Comparison of ENCODE assay signal across 20 cellular contexts in genomic region chr5:118605761-118606160, GRCh38.
"Had no signal": no experiment of that assay in that cellular context is flagged by ENCODE, and none has a peak within 500 bp of the region (broad histone marks: within the 10 kb centered on the region; RNA-seq: fewer than 3 reads in every experiment).

No MANE protein-coding gene starts in this region.

- H3K4me3 ChIP-seq: coronary artery, dorsolateral prefrontal cortex, esophagus squamous epithelium, gastrocnemius medialis, heart right ventricle, left lung, lower lobe of right lung, mucosa of descending colon had no signal

- H3K27me3 ChIP-seq: dorsolateral prefrontal cortex, esophagus squamous epithelium, gastrocnemius medialis, heart right ventricle, left lung had no signal

- H3K4me1 ChIP-seq: esophagus squamous epithelium, gastrocnemius medialis, heart right ventricle, left lung, lower lobe of right lung had no signal

- H3K27ac ChIP-seq: coronary artery, dorsolateral prefrontal cortex, esophagus squamous epithelium, gastrocnemius medialis, heart right ventricle, left lung, lower lobe of right lung had no signal

- DNase-seq: dermis blood vessel endothelial cell; dorsolateral prefrontal cortex; effector CD4-positive, alpha-beta T cell; effector memory CD4-positive, alpha-beta T cell; esophagus squamous epithelium; foreskin fibroblast; foreskin melanocyte; gastrocnemius medialis; glutamatergic neuron; head of caudate nucleus; heart right ventricle; hippocampal formation; left cardiac atrium; left lung; left ventricle myocardium superior; lower lobe of right lung; mesenchymal stem cell; mucosa of descending colon; naive B cell had no signal

- H3K9me3 ChIP-seq: esophagus squamous epithelium, gastrocnemius medialis, heart right ventricle, left lung, lower lobe of right lung, mucosa of descending colon had no signal

- ATAC-seq: gastrocnemius medialis, heart right ventricle, left cardiac atrium, left lung, left ventricle myocardium superior, lower lobe of right lung, mucosa of descending colon had no signal

- H3K36me3 ChIP-seq: esophagus squamous epithelium, gastrocnemius medialis, heart right ventricle, left lung, lower lobe of right lung had no signal
